In genomic region chr5:121982500-121983261, GRCh38 we compare ENCODE assay signal across 19 cellular contexts. TPM values are rescaled to one million over a fixed set of nuclear protein-coding genes. Genes with fewer than 3 reads are reported as not detected.
DNase-seq lines count a peak whose midpoint lies in the region; TF ChIP-seq lines count a peak whose summit lies in the region.
"Had no signal": no experiment of that assay in that cellular context is flagged by ENCODE, and none has a peak within 500 bp of the region (broad histone marks: within the 10 kb centered on the region; RNA-seq: fewer than 3 reads in every experiment).

No MANE protein-coding gene starts in this region.

- peaks cover 22% of the 10 kb centered on the region for H3K79me2 ChIP-seq in smooth muscle cell (ENCODE audit: low read depth)
- H3K79me2 ChIP-seq: parathyroid adenoma had no signal

- no peaks in the 10 kb centered on the region for H4K20me1 ChIP-seq in smooth muscle cell (ENCODE audit: low read depth)

- H3K27me3 ChIP-seq in smooth muscle cell (ENCODE audit: low read depth) = no peaks in the 10 kb centered on the region
- H3K27me3 ChIP-seq: vagina had no signal

- H3K4me1 ChIP-seq in smooth muscle cell (ENCODE audit: low read depth) = no peaks in the 10 kb centered on the region
- H3K4me1 ChIP-seq: parathyroid adenoma had no signal

- H3K36me3 ChIP-seq in smooth muscle cell (ENCODE audit: low read depth) = no peaks in the 10 kb centered on the region
- H3K36me3 ChIP-seq: vagina had no signal

- H3K4me3 ChIP-seq in astrocyte of the spinal cord (ENCODE audit: low read depth, low read length) (no peak overlapping the region), fibroblast of the aortic adventitia (ENCODE audit: low read depth, low read length) (no peak overlapping the region), smooth muscle cell (no peak overlapping the region)
- H3K4me3 ChIP-seq: lung, vagina had no signal

- no peaks in the 10 kb centered on the region for H3K9me3 ChIP-seq in smooth muscle cell (replicated peaks; ENCODE audit: low read depth)
- H3K9me3 ChIP-seq: vagina had no signal

- 75% methylated on average over 2 of the region's 2 CpGs for WGBS in smooth muscle cell (ENCODE audit: low lambda C conversion rate)

- in situ Hi-C loops in astrocyte of the spinal cord (cut with HindIII; ENCODE audit: low sequenced_read_pairs) = no loop called here

- no peak overlapping the region for H2AFZ ChIP-seq in smooth muscle cell (ENCODE audit: low read depth)
- H2AFZ ChIP-seq: parathyroid adenoma had no signal

- DNase-seq in M059J (ENCODE audit: low read depth) (peak; percentile 15), astrocyte of the spinal cord (ENCODE audit: low read depth, low spot score) (peak; percentile 29), fibroblast of the aortic adventitia (ENCODE audit: low read depth) (peak; percentile 41), smooth muscle cell (lab: John Stamatoyannopoulos, UW; ENCODE audit: unreplicated experiment) (no peak), T-helper 2 cell (no peak), NOMO-1 treated with DMSO at 0.1 percent for 48 hours (lab: John Stamatoyannopoulos, UW; ENCODE audit: unreplicated experiment) (no peak), COR-L47 (lab: John Stamatoyannopoulos, UW) (no peak)
- DNase-seq: activated CD4-positive, CD25-positive, alpha-beta regulatory T cell; effector memory CD4-positive, alpha-beta T cell; GDM1; NCI-H1092 treated with DMSO at 0.1 percent for 48 hours; NCI-H2081 treated with DMSO at 0.1 percent for 48 hours; NCI-H524; stimulated activated naive CD8-positive, alpha-beta T cell treated with anti-CD3 and anti-CD28 coated beads, Interleukin-15, amount 100 ng/mL, for 72 hours; T-helper 17 cell had no signal

- H3K9ac ChIP-seq in smooth muscle cell (ENCODE audit: low read depth) = no peak overlapping the region
- H3K9ac ChIP-seq: KMS-11, parathyroid adenoma had no signal

- peak overlapping the region; percentile 51 for H3K4me2 ChIP-seq in smooth muscle cell
- H3K4me2 ChIP-seq: KMS-11 had no signal

- no peak for TF ChIP-seq CTCF in astrocyte of the spinal cord (IDR thresholded peaks at IDR 0.05; ENCODE audit: low read depth, low read length)
- TF ChIP-seq CTCF in fibroblast of the aortic adventitia (IDR thresholded peaks at IDR 0.05; ENCODE audit: insufficient read depth, low read length) = no peak
- TF ChIP-seq CTCF in smooth muscle cell (IDR thresholded peaks at IDR 0.05; ENCODE audit: borderline replicate concordance, insufficient read depth, poor library complexity, severe bottlenecking) = no peak

- peak overlapping the region; percentile 22 for H3K27ac ChIP-seq in smooth muscle cell (ENCODE audit: low read depth)
- H3K27ac ChIP-seq: KMS-11, parathyroid adenoma, vagina had no signal

- no peaks in the 10 kb centered on the region for H3F3A ChIP-seq in smooth muscle cell (ENCODE audit: low read depth)

RNA-seq across cellular contexts. Expression of gene SRFBP1, which starts 20.9 kb away (rescaled TPM):
- total RNA-seq in M059J (2014; rRNA removed; shearing (Covaris generic)) = 11.2 and 11.7 TPM in 2 replicates
- total RNA-seq in fibroblast of the aortic adventitia (ENCODE audit: low replicate concordance) (14.8 and 22.0 TPM in 2 replicates), smooth muscle cell (15.1 and 19.0 TPM in 2 replicates)
- 7.0 and 7.1 TPM in 2 replicates for polyA plus RNA-seq in smooth muscle cell

Comparison
In these comparisons a context has a peak if more than half of its experiments do, and no peak if none do; other contexts are left out.
1. DNase-seq: peak in M059J (single experiment), astrocyte of the spinal cord (single experiment) and fibroblast of the aortic adventitia (single experiment); none in smooth muscle cell (single experiment), T-helper 2 cell (0 of 5), NOMO-1 treated with DMSO at 0.1 percent for 48 hours (single experiment) and COR-L47 (single experiment).